In genomic region chr12:79547044-79547734, GRCh38 we compare ENCODE assay signal across 8 cellular contexts.
DNase-seq lines count a peak whose midpoint lies in the region; ATAC-seq, FAIRE-seq and TF ChIP-seq lines count a peak whose summit lies in the region.

No MANE protein-coding gene starts in this region.

- no peak for FAIRE-seq in kidney (lab: Jason Lieb, UNC)
- FAIRE-seq in urothelium cell line (lab: Jason Lieb, UNC), result no peak

- no peak for TF ChIP-seq CTCF in astrocyte of the cerebellum (IDR thresholded peaks at IDR 0.05; ENCODE audit: low read depth, low read length, missing control alignments)
- no peak for TF ChIP-seq CTCF in kidney (IDR thresholded peaks at IDR 0.05; ENCODE audit: borderline replicate concordance, extremely low read depth, insufficient read depth)

- H3K27ac ChIP-seq in kidney (ENCODE audit: low read depth in 2 of 2, low read length in 2 of 2), result peak overlapping the region; percentile 81 to 90

- ATAC-seq in GM19467 (IDR thresholded peaks at IDR 0.05; ENCODE audit: unreplicated experiment), result no peak
- no peak for ATAC-seq in GM21723 (IDR thresholded peaks at IDR 0.05; ENCODE audit: unreplicated experiment)

- peak overlapping the region in 1 of 2 donors; percentile 72 for H3K9ac ChIP-seq in kidney (ENCODE audit: low read length in 2 of 2)

- H3K4me3 ChIP-seq in astrocyte of the cerebellum (ENCODE audit: low read depth, low read length), result no peak overlapping the region
- no peak overlapping the region for H3K4me3 ChIP-seq in kidney (ENCODE audit: low read length in 2 of 2)

- in situ Hi-C loops in astrocyte of the cerebellum (cut with HindIII; ENCODE audit: low sequenced_read_pairs), result loop anchor here (25.0 kb wide), 1 partner anchor 135 kb away; no protein-coding TSS in a partner anchor

- H3K4me1 ChIP-seq in kidney (ENCODE audit: control insufficient read depth in 1 of 2, insufficient read depth in 1 of 2, low read depth in 1 of 2, low read length in 2 of 2), result peaks cover 19 to 31% of the 10 kb centered on the region in 2 donors

- H3K36me3 ChIP-seq in kidney (ENCODE audit: control insufficient read depth in 1 of 2, insufficient read depth in 2 of 2, low read length in 2 of 2), result no peaks in the 10 kb centered on the region

- H3K9me3 ChIP-seq in kidney (ENCODE audit: control insufficient read depth in 1 of 2, low read length in 2 of 2), result no peaks in the 10 kb centered on the region

- intact Hi-C loops in kidney (cut with DNase I), result no loop called here

- DNase-seq in SIG-M5 treated with dmso at 0.1 percent for 504 hours (lab: John Stamatoyannopoulos, UW; ENCODE audit: unreplicated experiment) (peak; percentile 87), SIG-M5 (lab: John Stamatoyannopoulos, UW) (no peak), astrocyte of the cerebellum (ENCODE audit: low read depth) (peak; percentile 71), kidney (no peak), urothelium cell line (ENCODE audit: low spot score) (peak; percentile 75), NCI-H82 (lab: John Stamatoyannopoulos, UW) (no peak)

Comparison
In these comparisons a context has a peak if more than half of its experiments do, and no peak if none do; other contexts are left out.
1. DNase-seq: peak in SIG-M5 treated with dmso at 0.1 percent for 504 hours (single experiment), astrocyte of the cerebellum (single experiment) and urothelium cell line (single experiment); none in SIG-M5 (single experiment), kidney (single experiment) and NCI-H82 (single experiment).